In the genomic region with DNA sequence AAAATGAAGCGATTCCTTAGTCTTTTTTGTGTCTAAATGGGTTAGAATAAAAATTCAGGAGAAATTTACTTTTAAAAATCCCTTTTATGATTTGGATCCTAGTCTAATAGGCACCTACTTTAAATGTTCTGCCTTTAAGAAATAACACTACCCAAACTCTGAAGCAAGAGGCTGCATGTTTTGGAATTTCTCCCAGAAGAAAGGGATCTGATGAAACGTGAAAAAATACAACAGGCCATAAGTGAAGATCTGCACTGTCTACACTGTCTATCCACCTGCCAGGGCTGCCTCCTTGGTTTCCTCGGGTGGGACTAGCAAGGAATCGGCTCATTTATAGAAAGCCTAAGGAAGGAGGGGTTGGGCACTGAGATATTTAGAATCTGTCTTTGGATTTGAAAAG, we compare ENCODE assay signal across 1 cellular context.
TF ChIP-seq lines count a peak whose summit lies in the region.

No MANE protein-coding gene starts in this region.

TF ChIP-seq in endothelial cell of umbilical vein, 7 proteins besides CTCF, POLR2A, EP300 and RAD21:
- TF ChIP-seq, protein P1, sequence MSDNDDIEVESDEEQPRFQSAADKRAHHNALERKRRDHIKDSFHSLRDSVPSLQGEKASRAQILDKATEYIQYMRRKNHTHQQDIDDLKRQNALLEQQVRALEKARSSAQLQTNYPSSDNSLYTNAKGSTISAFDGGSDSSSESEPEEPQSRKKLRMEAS (IDR thresholded peaks at IDR 0.05; ENCODE audit: insufficient read depth, insufficient read length), result no peak
- no peak for TF ChIP-seq GATA2 (IDR thresholded peaks at IDR 0.05; ENCODE audit: insufficient read depth, insufficient read length, low read depth, low read length)
- TF ChIP-seq JUN (IDR thresholded peaks at IDR 0.05; ENCODE audit: borderline replicate concordance, insufficient read depth, insufficient read length, low read depth), result no peak
- no peak for TF ChIP-seq POLR2AphosphoS5 (IDR thresholded peaks at IDR 0.05; ENCODE audit: insufficient read depth, low read depth, low read length)
- TF ChIP-seq FOS (IDR thresholded peaks at IDR 0.05; ENCODE audit: borderline replicate concordance, insufficient read depth, low read length), result no peak
- TF ChIP-seq MYC (IDR thresholded peaks at IDR 0.05; ENCODE audit: low read depth, low read length), result no peak
- TF ChIP-seq EZH2 (IDR thresholded peaks at IDR 0.05; ENCODE audit: borderline replicate concordance, low read depth, low read length, severe bottlenecking), result no peak
